ENCODE assay signal across 8 cellular contexts in genomic region chr4:55435136-55435535, GRCh38. TPM values are rescaled to one million over a fixed set of nuclear protein-coding genes. Genes with fewer than 3 reads are reported as not detected.
DNase-seq lines count a peak whose midpoint lies in the region; ATAC-seq and TF ChIP-seq lines count a peak whose summit lies in the region.

No MANE protein-coding gene starts in this region.

- no peaks in the 10 kb centered on the region for H3K9me3 ChIP-seq in right atrium auricular region
- no peaks in the 10 kb centered on the region for H3K9me3 ChIP-seq in tibial artery

- no peak overlapping the region for H3K27ac ChIP-seq in right atrium auricular region
- peak overlapping the region; percentile 44 for H3K27ac ChIP-seq in angular gyrus (ENCODE audit: low read depth, low read length)
- peak overlapping the region in 1 of 2 donors; percentile 16 for H3K27ac ChIP-seq in tibial artery

- H3K36me3 ChIP-seq in right atrium auricular region (peaks cover 66% of the 10 kb centered on the region), tibial artery (peaks cover 0 to 65% (median 58%) of the 10 kb centered on the region in 3 donors)

- peaks cover 0 to 8% of the 10 kb centered on the region in 2 donors for H3K36me3 Mint-ChIP-seq in naive B cell

- H3K4me1 Mint-ChIP-seq in naive B cell, result peaks cover 0 to 4% (median 4%) of the 10 kb centered on the region in 3 donors

- H3K4me3 ChIP-seq in right atrium auricular region (no peak overlapping the region), tibial artery (no peak overlapping the region)

- H3K4me1 ChIP-seq in right atrium auricular region (peaks cover 0 to 6% of the 10 kb centered on the region in 2 donors), tibial artery (peaks cover 0 to 8% (median 6%) of the 10 kb centered on the region in 4 donors)

- H3K27me3 ChIP-seq in right atrium auricular region, result no peaks in the 10 kb centered on the region
- H3K27me3 ChIP-seq in tibial artery, result no peaks in the 10 kb centered on the region

- no peak overlapping the region for H3K4me3 Mint-ChIP-seq in naive B cell

- TF ChIP-seq CTCF in right atrium auricular region (IDR thresholded peaks at IDR 0.05) (peak in 1 of 2 donors; percentile 26), tibial artery (IDR thresholded peaks at IDR 0.05) (no peak)

- intact Hi-C loops in Right ventricle myocardium inferior (cut with DNase I) (no loop called here), tibial artery (cut with DNase I; ENCODE audit: low total_unique reads) (no loop called here)

- H3K27ac Mint-ChIP-seq in naive B cell, result peak overlapping the region in 4 of 6 donors; percentile 3 to 32 (median 14)

- DNase-seq in Right ventricle myocardium inferior (ENCODE audit: missing footprints) (no peak), right atrium auricular region (ENCODE audit: low spot score) (no peak), naive B cell (no peak), tibial artery (no peak), HK-2 (ENCODE audit: unreplicated experiment) (no peak)
- no peak for DNase-seq in effector CD4-positive, alpha-beta T cell

- H3K9me3 Mint-ChIP-seq in naive B cell, result no peaks in the 10 kb centered on the region

- no peaks in the 10 kb centered on the region for H3K27me3 Mint-ChIP-seq in naive B cell

- ATAC-seq in Right ventricle myocardium inferior, result peak; percentile 34
- ATAC-seq in HG03159 (IDR thresholded peaks at IDR 0.05; ENCODE audit: unreplicated experiment), result peak; percentile 54
- no peak for ATAC-seq in naive B cell (ENCODE audit: low read depth in 2 of 2)

RNA-seq across cellular contexts. Expression of gene TMEM165, which starts 39.4 kb away (rescaled TPM):
- total RNA-seq in Right ventricle myocardium inferior (38.3 TPM), right atrium auricular region (10 to 100 TPM; 75.5 to 90.1 TPM)
- polyA plus RNA-seq in naive B cell (ENCODE audit: low read depth in 6 of 6), result 10 to 100 TPM; 38.0 to 67.3 (median 51.7) TPM

Comparison
In these comparisons a context has a peak if more than half of its experiments do, and no peak if none do; other contexts are left out.
1. ATAC-seq: peak in Right ventricle myocardium inferior (single experiment) and HG03159 (single experiment); none in naive B cell (0 of 2).